In genomic region chr19:54729416-54730188, GRCh38 we compare ENCODE assay signal across 18 cellular contexts. TPM values are rescaled to one million over a fixed set of nuclear protein-coding genes. Genes with fewer than 3 reads are reported as not detected.
DNase-seq lines count a peak whose midpoint lies in the region; ATAC-seq and TF ChIP-seq lines count a peak whose summit lies in the region.
"Had no signal": no experiment of that assay in that cellular context is flagged by ENCODE, and none has a peak within 500 bp of the region (broad histone marks: within the 10 kb centered on the region; RNA-seq: fewer than 3 reads in every experiment).

No MANE protein-coding gene starts in this region.

- no peaks in the 10 kb centered on the region for H3K27me3 ChIP-seq in right atrium auricular region
- H3K27me3 ChIP-seq: BLaER1 treated with 17β-estradiol and CSF1 and Interleukin-3, amounts not matched to agents 10 nM and 100 nM had no signal

- ATAC-seq in Right ventricle myocardium inferior (no peak), HG03045 (IDR thresholded peaks at IDR 0.05; ENCODE audit: unreplicated experiment) (no peak)
- ATAC-seq: A549; CD8-positive, alpha-beta T cell had no signal

- intact Hi-C loops in Right ventricle myocardium inferior (cut with DNase I) = no loop called here

- no peaks in the 10 kb centered on the region for H3K36me3 Mint-ChIP-seq in osteocyte (ENCODE audit: unreplicated experiment)
- H3K36me3 Mint-ChIP-seq: CD8-positive, alpha-beta T cell had no signal

- H3K27ac ChIP-seq in right atrium auricular region (no peak overlapping the region), substantia nigra (ENCODE audit: low read depth, low read length, poor library complexity, severe bottlenecking) (no peak overlapping the region)
- H3K27ac ChIP-seq: 22Rv1; A549; BLaER1 treated with 17β-estradiol and CSF1 and Interleukin-3, amounts not matched to agents 10 nM and 100 nM; C4-2B had no signal

- no peak overlapping the region for H3K4me3 ChIP-seq in right atrium auricular region
- H3K4me3 ChIP-seq: A549; BLaER1 treated with 17β-estradiol and CSF1 and Interleukin-3, amounts not matched to agents 10 nM and 100 nM had no signal

- H3K4me1 ChIP-seq in right atrium auricular region = no peaks in the 10 kb centered on the region
- H3K4me1 ChIP-seq: A549, Caco-2 had no signal

- H3K27me3 Mint-ChIP-seq in osteocyte (ENCODE audit: unreplicated experiment) = no peaks in the 10 kb centered on the region

- TF ChIP-seq CTCF in right atrium auricular region (IDR thresholded peaks at IDR 0.05) (no peak), osteocyte (IDR thresholded peaks at IDR 0.05) (no peak)

- no peaks in the 10 kb centered on the region for H3K36me3 ChIP-seq in right atrium auricular region
- H3K36me3 ChIP-seq: BLaER1 treated with 17β-estradiol and CSF1 and Interleukin-3, amounts not matched to agents 10 nM and 100 nM had no signal

- peaks cover 68% of the 10 kb centered on the region for H3K9me3 Mint-ChIP-seq in osteocyte (ENCODE audit: unreplicated experiment)

- H3K4me1 Mint-ChIP-seq in osteocyte (ENCODE audit: unreplicated experiment) = no peaks in the 10 kb centered on the region
- H3K4me1 Mint-ChIP-seq: B cell had no signal

- H3K4me3 Mint-ChIP-seq in osteocyte (ENCODE audit: unreplicated experiment) = no peak overlapping the region
- H3K4me3 Mint-ChIP-seq: B cell; CD4-positive, alpha-beta T cell; CD8-positive, alpha-beta T cell had no signal

- DNase-seq in right atrium auricular region (ENCODE audit: low spot score) (peak; percentile 44), Right ventricle myocardium inferior (ENCODE audit: missing footprints) (no peak), osteocyte (ENCODE audit: extremely low spot score, unreplicated experiment) (peak; percentile 68), substantia nigra (lab: John Stamatoyannopoulos, UW) (no peak)
- DNase-seq: AML-193; Caco-2; Calu3; CD4-positive, alpha-beta T cell; CD8-positive, alpha-beta T cell; DMS79 treated with DMSO at 0.1 percent for 48 hours; GF-D8 had no signal

- no peak overlapping the region for H3K27ac Mint-ChIP-seq in osteocyte (ENCODE audit: unreplicated experiment)
- H3K27ac Mint-ChIP-seq: B cell; CD4-positive, alpha-beta T cell; CD8-positive, alpha-beta T cell had no signal

- peaks cover 0 to 6% of the 10 kb centered on the region in 2 donors for H3K9me3 ChIP-seq in right atrium auricular region
- H3K9me3 ChIP-seq: A549, Caco-2 had no signal

RNA-seq across cellular contexts. Expression of gene KIR3DL3, which starts 5.4 kb away (rescaled TPM):
- total RNA-seq in right atrium auricular region = not detected
- not detected for total RNA-seq in Right ventricle myocardium inferior
- not detected in 2 replicates for total RNA-seq in osteocyte
- total RNA-seq: A172; B cell; Caco-2; Calu3; CD4-positive, alpha-beta T cell had no signal

RNA-seq across cellular contexts. Expression of gene KIR2DL3, which starts 8.7 kb away (rescaled TPM):
- total RNA-seq in right atrium auricular region (not detected), Right ventricle myocardium inferior (not detected), osteocyte (not detected in 2 replicates)
- total RNA-seq: A172; B cell; Caco-2; Calu3; CD4-positive, alpha-beta T cell had no signal

RNA-seq across cellular contexts. Expression of gene KIR2DL1, which starts 40.0 kb away (rescaled TPM):
- not detected for total RNA-seq in right atrium auricular region
- not detected for total RNA-seq in Right ventricle myocardium inferior
- total RNA-seq in osteocyte = not detected in 2 replicates
- total RNA-seq: A172; B cell; Caco-2; Calu3; CD4-positive, alpha-beta T cell had no signal

Comparison
In these comparisons a context has a peak if more than half of its experiments do, and no peak if none do; other contexts are left out.
1. DNase-seq: peak in right atrium auricular region (single experiment) and osteocyte (single experiment); none in Right ventricle myocardium inferior (single experiment) and substantia nigra (0 of 49).